11 cellular contexts compared by ENCODE assay signal in genomic region chr4:151641167-151641566, GRCh38.
DNase-seq lines count a peak whose midpoint lies in the region; ATAC-seq and TF ChIP-seq lines count a peak whose summit lies in the region.
"Had no signal": no experiment of that assay in that cellular context is flagged by ENCODE, and none has a peak within 500 bp of the region (broad histone marks: within the 10 kb centered on the region; RNA-seq: fewer than 3 reads in every experiment).

No MANE protein-coding gene starts in this region.

- H3K4me3 ChIP-seq in skeletal muscle tissue (ENCODE audit: low read length in 3 of 3) = no peak overlapping the region
- no peak overlapping the region for H3K4me3 ChIP-seq in HAP-1
- H3K4me3 ChIP-seq: spleen had no signal

- H3K27ac ChIP-seq in skeletal muscle tissue (ENCODE audit: low read depth, low read length) = peak overlapping the region; percentile 41
- H3K27ac ChIP-seq: spleen had no signal

- in situ Hi-C loops in HAP-1 (cut with MboI; ENCODE audit: low sequenced_read_pairs) = no loop called here

- no peaks in the 10 kb centered on the region for H3K27me3 ChIP-seq in skeletal muscle tissue (ENCODE audit: control insufficient read depth in 3 of 3, insufficient read depth in 3 of 3, low read length in 3 of 3)
- H3K27me3 ChIP-seq in HAP-1 (ENCODE audit: low read depth) = no peaks in the 10 kb centered on the region
- H3K27me3 ChIP-seq: spleen had no signal

- H3K9me3 ChIP-seq in skeletal muscle tissue (ENCODE audit: control insufficient read depth in 3 of 3, low read length in 3 of 3) = no peaks in the 10 kb centered on the region
- no peaks in the 10 kb centered on the region for H3K9me3 ChIP-seq in HAP-1
- H3K9me3 ChIP-seq: spleen had no signal

- TF ChIP-seq POLR2A in erythroblast (IDR thresholded peaks at IDR 0.05; ENCODE audit: low read length) = no peak

- no peaks in the 10 kb centered on the region for H3K36me3 ChIP-seq in skeletal muscle tissue (ENCODE audit: control insufficient read depth in 3 of 3, insufficient read depth in 3 of 3, low read length in 3 of 3)
- no peaks in the 10 kb centered on the region for H3K36me3 ChIP-seq in HAP-1 (replicated peaks)
- H3K36me3 ChIP-seq: spleen had no signal

- ATAC-seq in HG03442 (IDR thresholded peaks at IDR 0.05; ENCODE audit: unreplicated experiment) (no peak), GM18873 (IDR thresholded peaks at IDR 0.05; ENCODE audit: low FRiP score, unreplicated experiment) (no peak)
- ATAC-seq: activated naive CD4-positive, alpha-beta T cell treated with anti-CD3 and anti-CD28 coated beads, Interleukin-2, amount 50 U/mL, for 72 hours had no signal

- H3K4me1 ChIP-seq in skeletal muscle tissue (ENCODE audit: control insufficient read depth in 3 of 3, insufficient read depth in 3 of 3, low read length in 3 of 3) (peaks cover 0 to 17% (median 4%) of the 10 kb centered on the region in 3 donors), HAP-1 (no peaks in the 10 kb centered on the region; the same call in 1 of the 2 replicates)
- H3K4me1 ChIP-seq: spleen had no signal

- H3K9ac ChIP-seq in skeletal muscle tissue (ENCODE audit: low read depth in 1 of 3, low read length in 3 of 3) = no peak overlapping the region

- peak; percentile 93 for DNase-seq in H4 (ENCODE audit: low spot score)
- DNase-seq in OCI-M1 (lab: John Stamatoyannopoulos, UW) = peak; percentile 28
- peak; percentile 10 to 40 for DNase-seq in erythroblast (lab: John Stamatoyannopoulos, UW)
- no peak for DNase-seq in HAP-1 (ENCODE audit: low spot score in 2 of 2)
- DNase-seq: Kasumi-1, NCI-H524, spleen had no signal

Comparison
In these comparisons a context has a peak if more than half of its experiments do, and no peak if none do; other contexts are left out.
1. DNase-seq: peak in H4 (single experiment), OCI-M1 (single experiment) and erythroblast (2 of 2); none in HAP-1 (0 of 2).